In the genomic region with DNA sequence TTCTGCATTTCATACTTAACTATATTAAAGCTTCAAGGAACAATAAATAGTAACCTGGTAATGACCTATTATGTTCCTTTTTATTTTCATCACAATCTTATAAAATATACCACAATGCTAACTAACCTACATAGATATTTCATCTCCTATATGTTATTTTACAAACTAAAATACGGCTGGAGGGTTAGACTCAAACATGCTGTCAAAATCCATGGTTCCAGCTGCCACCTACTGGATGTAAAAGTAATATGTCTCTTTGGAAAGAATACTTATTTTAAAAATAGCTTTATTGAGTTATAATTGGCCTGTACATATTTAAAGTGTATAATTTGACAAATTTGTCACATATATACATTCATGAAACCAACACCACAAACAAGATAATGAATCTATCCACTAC, we compare ENCODE assay signal across 8 cellular contexts. TPM values are rescaled to one million over a fixed set of nuclear protein-coding genes. Genes with fewer than 3 reads are reported as not detected.
DNase-seq lines count a peak whose midpoint lies in the region; ATAC-seq and TF ChIP-seq lines count a peak whose summit lies in the region.

No MANE protein-coding gene starts in this region.

- no peaks in the 10 kb centered on the region for H4K20me1 ChIP-seq in GM23248 (ENCODE audit: insufficient read depth)

- no peak overlapping the region for H3K27ac ChIP-seq in C4-2B
- H3K27ac ChIP-seq in GM23248: no peak overlapping the region
- no peak overlapping the region for H3K27ac ChIP-seq in upper lobe of right lung

- H3F3A ChIP-seq in GM23248 (ENCODE audit: insufficient read depth): no peaks in the 10 kb centered on the region

- no peaks in the 10 kb centered on the region for H3K79me2 ChIP-seq in GM23248 (ENCODE audit: insufficient read depth)

- ATAC-seq in upper lobe of right lung (no peak), HG03159 (IDR thresholded peaks at IDR 0.05; ENCODE audit: unreplicated experiment) (no peak)

- H3K9me3 ChIP-seq in GM23248 (ENCODE audit: low read depth) (no peaks in the 10 kb centered on the region), upper lobe of right lung (no peaks in the 10 kb centered on the region), MG63 (no peaks in the 10 kb centered on the region)

- no peaks in the 10 kb centered on the region for H3K9me2 ChIP-seq in GM23248 (ENCODE audit: insufficient read depth)

- H3K4me1 ChIP-seq in GM23248 (ENCODE audit: insufficient read depth): no peaks in the 10 kb centered on the region
- no peaks in the 10 kb centered on the region for H3K4me1 ChIP-seq in upper lobe of right lung

- no peak overlapping the region for H3K4me2 ChIP-seq in GM23248 (ENCODE audit: unreplicated experiment)

- intact Hi-C loops in upper lobe of right lung (cut with DNase I): no loop called here

- in situ Hi-C loops in GM23248 (cut with MboI): no loop called here

- H3K36me3 ChIP-seq in GM23248 (ENCODE audit: low read depth): no peaks in the 10 kb centered on the region
- no peaks in the 10 kb centered on the region for H3K36me3 ChIP-seq in upper lobe of right lung
- no peaks in the 10 kb centered on the region for H3K36me3 ChIP-seq in MG63

- TF ChIP-seq CTCF in C4-2B (conservative IDR thresholded peaks at IDR 0.05) (peak; percentile 60), upper lobe of right lung (IDR thresholded peaks at IDR 0.05) (peak; percentile 46)

- 75% methylated on average over 1 of the region's 1 CpG for WGBS in GM23248 (ENCODE audit: low coverage in 1 of 2, low lambda C conversion rate in 2 of 2, missing lambda C conversion rate in 2 of 2), 2 experiments

- no peak overlapping the region for H2AFZ ChIP-seq in GM23248

- H3K4me3 ChIP-seq in GM23248 (no peak overlapping the region), upper lobe of right lung (no peak overlapping the region), MG63 (no peak overlapping the region)

- no peak overlapping the region for H3K9ac ChIP-seq in GM23248

- H3K27me3 ChIP-seq in GM23248 (replicated peaks; ENCODE audit: insufficient read depth) (no peaks in the 10 kb centered on the region), upper lobe of right lung (no peaks in the 10 kb centered on the region), MG63 (no peaks in the 10 kb centered on the region)

- peak; percentile 57 for DNase-seq in GM23248
- DNase-seq in RPMI7951 (ENCODE audit: low read depth): peak; percentile 37
- peak; percentile 33 for DNase-seq in fibroblast of the conjunctiva (ENCODE audit: low read depth)
- DNase-seq in upper lobe of right lung: no peak
- DNase-seq in MG63: no peak
- no peak for DNase-seq in activated CD4-positive, CD25-positive, alpha-beta regulatory T cell treated with anti-CD3 and anti-CD28 coated beads, Interleukin-2, amount 50 U/mL, for 72 hours

RNA-seq across cellular contexts. Expression of gene RGN, which starts 15.0 kb away (rescaled TPM):
- 1.6 and 6.2 TPM in 2 replicates for total RNA-seq in GM23248 (2014; rRNA removed; shearing (Covaris generic))
- polyA plus RNA-seq in GM23248 (2016; fragmentation: Nextera tagmentation; extraction: Ambion mirVana): 2.4 and 5.0 TPM in 2 replicates
- 0.10 TPM in 1 of 2 replicates, not detected in the other for total RNA-seq in RPMI7951 (2014; rRNA removed; shearing (Covaris generic))
- total RNA-seq in upper lobe of right lung: 15.4 TPM
- total RNA-seq in MG63 (2014; rRNA removed; shearing (Covaris generic); ENCODE audit: low replicate concordance): 0.30 TPM in 1 of 2 replicates, not detected in the other

RNA-seq across cellular contexts. Expression of gene NDUFB11, which starts 51.3 kb away (rescaled TPM):
- 41.7 and 45.7 TPM in 2 replicates for total RNA-seq in GM23248 (2014; rRNA removed; shearing (Covaris generic))
- 123 and 125 TPM in 2 replicates for polyA plus RNA-seq in GM23248 (2016; fragmentation: Nextera tagmentation; extraction: Ambion mirVana)
- 172 and 213 TPM in 2 replicates for total RNA-seq in RPMI7951 (2014; rRNA removed; shearing (Covaris generic))
- total RNA-seq in upper lobe of right lung: 57.4 TPM
- total RNA-seq in MG63 (2014; rRNA removed; shearing (Covaris generic); ENCODE audit: low replicate concordance): 65.9 and 80.8 TPM in 2 replicates

RNA-seq across cellular contexts. Expression of gene RBM10, which starts 51.8 kb away (rescaled TPM):
- 40.1 and 40.5 TPM in 2 replicates for total RNA-seq in GM23248 (2014; rRNA removed; shearing (Covaris generic))
- polyA plus RNA-seq in GM23248 (2016; fragmentation: Nextera tagmentation; extraction: Ambion mirVana): 28.4 and 30.6 TPM in 2 replicates
- total RNA-seq in RPMI7951 (2014; rRNA removed; shearing (Covaris generic)): 36.6 and 41.7 TPM in 2 replicates
- total RNA-seq in upper lobe of right lung: 31.9 TPM
- 36.9 and 46.9 TPM in 2 replicates for total RNA-seq in MG63 (2014; rRNA removed; shearing (Covaris generic); ENCODE audit: low replicate concordance)

Comparison
In these comparisons a context has a peak if more than half of its experiments do, and no peak if none do; other contexts are left out.
1. DNase-seq: peak in GM23248 (single experiment), RPMI7951 (single experiment) and fibroblast of the conjunctiva (single experiment); none in upper lobe of right lung (single experiment), MG63 (single experiment) and activated CD4-positive, CD25-positive, alpha-beta regulatory T cell treated with anti-CD3 and anti-CD28 coated beads, Interleukin-2, amount 50 U/mL, for 72 hours (single experiment).